ENCODE assay signal across 8 cellular contexts in genomic region chr14:100238419-100239199, GRCh38. TPM values are rescaled to one million over a fixed set of nuclear protein-coding genes. Genes with fewer than 3 reads are reported as not detected.
A peak's percentile ranks its signal among the peaks of the same experiment; 100 is the strongest.
DNase-seq lines count a peak whose midpoint lies in the region; ATAC-seq and TF ChIP-seq lines count a peak whose summit lies in the region.

YY1 (plus strand) TSS chr14:100239144; CDS start chr14:100239245, 101 bp downstream.

- peak within 1 kb of the TSS; percentile 95 for H3K27ac Mint-ChIP-seq in endothelial cell (ENCODE audit: unreplicated experiment)

- peak within 1 kb of the TSS; percentile 99 for H3K9ac ChIP-seq in OCI-LY3 (ENCODE audit: low read length)

- no peak for TF ChIP-seq CTCF in OCI-LY3 (IDR thresholded peaks at IDR 0.05; ENCODE audit: low read depth, low read length)
- no peak for TF ChIP-seq CTCF in endothelial cell (IDR thresholded peaks at IDR 0.05; ENCODE audit: unreplicated experiment)

- no peaks in the 10 kb centered on the region for H3K27me3 ChIP-seq in OCI-LY3 (ENCODE audit: low read depth, low read length)

- peaks cover 38% of the 10 kb centered on the region for H3K4me1 Mint-ChIP-seq in endothelial cell (ENCODE audit: unreplicated experiment)

- no peak within 1 kb of the TSS; the same call in 1 of the 2 replicates for H2AFZ ChIP-seq in OCI-LY3 (ENCODE audit: low read depth, low read length)

- peak within 1 kb of the TSS; percentile 93 for H3K4me2 ChIP-seq in OCI-LY3 (ENCODE audit: low read length)

- peak within 1 kb of the TSS; percentile 96 for H3K4me3 Mint-ChIP-seq in endothelial cell (ENCODE audit: unreplicated experiment)

- ATAC-seq in GM21528 (IDR thresholded peaks at IDR 0.05; ENCODE audit: low FRiP score, unreplicated experiment): peak; percentile 79

- peaks cover 65% of the 10 kb centered on the region for H4K20me1 ChIP-seq in OCI-LY3 (ENCODE audit: insufficient read depth, low read length)

- peaks cover 29% of the 10 kb centered on the region for H3K36me3 ChIP-seq in OCI-LY3 (replicated peaks; ENCODE audit: low read depth, low read length)

- H3K27ac ChIP-seq in OCI-LY3 (ENCODE audit: low read length): peak within 1 kb of the TSS; percentile 94

- peaks cover 93% of the 10 kb centered on the region for H3K79me2 ChIP-seq in OCI-LY3 (ENCODE audit: low read length)

- peak; percentile 95 for DNase-seq in DMS 273 treated with DMSO at 0.1 percent for 48 hours (lab: John Stamatoyannopoulos, UW)
- peak; percentile 86 for DNase-seq in HuH-7.5 (ENCODE audit: low spot score)
- peak; percentile 99 for DNase-seq in activated CD8-positive, alpha-beta memory T cell treated with anti-CD3 and anti-CD28 coated beads, Interleukin-2, amount 50 U/mL, for 48 hours
- DNase-seq in endothelial cell (ENCODE audit: low spot score): peak; percentile 100
- DNase-seq in middle frontal gyrus (ENCODE audit: extremely low spot score, low spot score): peak; percentile 93
- DNase-seq in stimulated activated CD8-positive, alpha-beta memory T cell treated with anti-CD3 and anti-CD28 coated beads, Interleukin-2, amount 100 ng/mL, for 1 hour (ENCODE audit: low read depth in 2 of 2): peak; percentile 98

- H3K4me3 ChIP-seq in OCI-LY3 (ENCODE audit: low read length): peak within 1 kb of the TSS; percentile 99

- no peaks in the 10 kb centered on the region for H3K9me3 ChIP-seq in OCI-LY3 (ENCODE audit: insufficient read depth, low read length)

- H3K27me3 Mint-ChIP-seq in endothelial cell (ENCODE audit: unreplicated experiment): peaks cover 14% of the 10 kb centered on the region

- H3K4me1 ChIP-seq in OCI-LY3 (ENCODE audit: low read length): peaks cover 35% of the 10 kb centered on the region

- H3K9me3 Mint-ChIP-seq in endothelial cell (ENCODE audit: unreplicated experiment): no peaks in the 10 kb centered on the region

- peaks cover 14% of the 10 kb centered on the region for H3K36me3 Mint-ChIP-seq in endothelial cell (ENCODE audit: low read depth, unreplicated experiment)

RNA-seq across cellular contexts. Expression of gene YY1, which starts in this region (rescaled TPM):
- total RNA-seq in endothelial cell (ENCODE audit: unreplicated experiment): 81.7 TPM

Comparison
In these comparisons a context has a peak if more than half of its experiments do, and no peak if none do; other contexts are left out.
1. Peak in every context shown above with its lines: DNase-seq, ATAC-seq, H3K4me3 ChIP-seq and H3K27ac ChIP-seq.